Comparison of ENCODE assay signal across 12 cellular contexts in genomic region chr15:66483131-66483566, GRCh38. TPM values are rescaled to one million over a fixed set of nuclear protein-coding genes. Genes with fewer than 3 reads are reported as not detected.
A peak's percentile ranks its signal among the peaks of the same experiment; 100 is the strongest.
DNase-seq lines count a peak whose midpoint lies in the region; ATAC-seq and TF ChIP-seq lines count a peak whose summit lies in the region.
"Had no signal": no experiment of that assay in that cellular context is flagged by ENCODE, and none has a peak within 500 bp of the region (broad histone marks: within the 10 kb centered on the region; RNA-seq: fewer than 3 reads in every experiment).

No MANE protein-coding gene starts in this region.

- intact Hi-C loops in CD14-positive monocyte (cut with micrococcal nuclease) = no loop called here
- intact Hi-C loops in HCT116 (cut with micrococcal nuclease) = no loop called here
- intact Hi-C loops in spleen (cut with DNase I; ENCODE audit: low total_unique reads) = no loop called here

- H4K91ac ChIP-seq in H9 (ENCODE audit: insufficient read length, low read depth, low read length) = no peak overlapping the region

- H2BK12ac ChIP-seq in H9 (ENCODE audit: insufficient read length, low read depth, low read length) = no peak overlapping the region

- no peak overlapping the region for H2BK5ac ChIP-seq in H9 (ENCODE audit: insufficient read length, low read length)

- H2AFZ ChIP-seq in HCT116 (ENCODE audit: low read depth, low read length, poor library complexity, severe bottlenecking) = no peak overlapping the region
- no peak overlapping the region for H2AFZ ChIP-seq in H9 (ENCODE audit: low read length)

- peaks cover 36 to 42% of the 10 kb centered on the region in 2 experiments for H3K4me1 ChIP-seq in HCT116 (ENCODE audit: control insufficient read depth in 1 of 2, insufficient read depth in 2 of 2, low read length in 2 of 2)
- no peaks in the 10 kb centered on the region for H3K4me1 ChIP-seq in spleen
- H3K4me1 ChIP-seq in H9 (ENCODE audit: insufficient read depth, low read length) = no peaks in the 10 kb centered on the region
- H3K4me1 ChIP-seq: adrenal gland had no signal

- TF ChIP-seq RAD21 in HCT116 (IDR thresholded peaks at IDR 0.05; ENCODE audit: low read depth) = no peak

- H3K79me2 ChIP-seq in HCT116 (ENCODE audit: insufficient read depth, low read length) (no peaks in the 10 kb centered on the region; the same call in 1 of the 2 replicates), H9 (ENCODE audit: insufficient read depth, low read length) (no peaks in the 10 kb centered on the region)

- H2BK15ac ChIP-seq in H9 (ENCODE audit: low read depth, low read length) = no peak overlapping the region

- H2BK120ac ChIP-seq in H9 (ENCODE audit: low read depth, low read length, poor library complexity, severe bottlenecking) = no peak overlapping the region

- no TSS peak for BruUV-seq in HCT116 (replicated peaks; lab: Mats Ljungman, UMichigan)

- POLR2A ChIA-PET in HCT116 (lab: Charles Lee) = no interaction called here

- no peaks in the 10 kb centered on the region for H3K79me1 ChIP-seq in H9 (ENCODE audit: insufficient read depth, low read depth, low read length, poor library complexity, severe bottlenecking)

- H3K9ac ChIP-seq in HCT116 (ENCODE audit: low read length) (peak overlapping the region; percentile 0; the same call in 1 of the 2 replicates), H9 (ENCODE audit: extremely low read depth, insufficient read length, low read length) (no peak overlapping the region)

- H3K36me3 Mint-ChIP-seq in CD14-positive monocyte (peaks cover 74 to 82% of the 10 kb centered on the region in 2 donors), H9 (ENCODE audit: insufficient read depth in 1 of 3, low read depth in 3 of 3) (peaks cover 38 to 57% (median 44%) of the 10 kb centered on the region in 3 experiments)

- WGBS in spleen, 5 donors = 58 to 85% (median 66%) methylated on average over 3 of the region's 3 CpGs
- no CpG with 5 or more reads among the region's 3 CpGs for WGBS in H9 (ENCODE audit: extremely low coverage, insufficient read length, low lambda C conversion rate)

- no peak for TF ChIP-seq POLR2A in HCT116 (IDR thresholded peaks at IDR 0.05; ENCODE audit: borderline replicate concordance, extremely low read depth, insufficient read depth, insufficient read length)
- TF ChIP-seq POLR2A in spleen (IDR thresholded peaks at IDR 0.05) = no peak

- RAD21 ChIA-PET in HCT116 (lab: Charles Lee; ENCODE audit: low non-redundant PET in 1 of 2, low total read pairs in 2 of 2, uncharacterized antibody in 2 of 2, unreplicated experiment in 2 of 2) = no interaction called here

- no peak overlapping the region for H3K23ac ChIP-seq in H9 (ENCODE audit: insufficient read length, low read depth, low read length)

- no peak overlapping the region for H4K8ac ChIP-seq in H9 (replicated peaks; ENCODE audit: insufficient read length, low read depth, low read length)

- H3K4me1 Mint-ChIP-seq in CD14-positive monocyte (peaks cover 37% of the 10 kb centered on the region), H9 (peaks cover 4 to 5% of the 10 kb centered on the region in 2 experiments; a peak in 3 of 4 replicates)
- H3K4me1 Mint-ChIP-seq: activated B cell treated with CpG ODN at 0.5 μM for 24 hours had no signal

- H3K4me3 Mint-ChIP-seq in CD14-positive monocyte (no peak overlapping the region), H9 (no peak overlapping the region)
- H3K4me3 Mint-ChIP-seq: activated B cell treated with CpG ODN at 0.5 μM for 24 hours, naive B cell had no signal

- TF ChIP-seq CTCF in CD14-positive monocyte (IDR thresholded peaks at IDR 0.05) (no peak), HCT116 (IDR thresholded peaks at IDR 0.05 in 2 of 3, conservative IDR thresholded peaks at IDR 0.05 in 1 of 3; ENCODE audit: borderline replicate concordance in 1 of 3, insufficient read depth in 1 of 3, low read depth in 2 of 3, low read length in 2 of 3) (no peak), spleen (IDR thresholded peaks at IDR 0.05 in 8 of 11, conservative IDR thresholded peaks at IDR 0.05 in 3 of 11) (no peak), H9 (conservative IDR thresholded peaks at IDR 0.05) (no peak)

- ATAC-seq in HCT116 (peak; percentile 26), HG02981 (IDR thresholded peaks at IDR 0.05; ENCODE audit: unreplicated experiment) (no peak)

- H3K56ac ChIP-seq in H9 (ENCODE audit: insufficient read length, low read depth, low read length) = no peak overlapping the region

- H4K20me1 ChIP-seq in HCT116 (ENCODE audit: insufficient read depth) (no peaks in the 10 kb centered on the region), H9 (ENCODE audit: control insufficient read depth, insufficient read depth, insufficient read length) (no peaks in the 10 kb centered on the region)

- H3K27ac ChIP-seq in HCT116 (ENCODE audit: low read depth, low read length) (peak overlapping the region; percentile 23; the same call in 1 of the 2 replicates), spleen (no peak overlapping the region), H9 (ENCODE audit: insufficient read length, low read depth, low read length) (no peak overlapping the region)
- H3K27ac ChIP-seq: adrenal gland had no signal

- H3K18ac ChIP-seq in H9 (ENCODE audit: insufficient read length, low read depth, low read length) = no peak overlapping the region

- H3K9me3 Mint-ChIP-seq in CD14-positive monocyte (peaks cover 0 to 6% (median 0%) of the 10 kb centered on the region in 7 donors), H9 (no peaks in the 10 kb centered on the region)
- H3K9me3 Mint-ChIP-seq: activated B cell treated with CpG ODN at 0.5 μM for 24 hours, naive B cell had no signal

- H3K9me3 ChIP-seq in HCT116 (ENCODE audit: control insufficient read depth in 1 of 2, insufficient read depth in 1 of 2, low read depth in 1 of 2, low read length in 2 of 2) = no peaks in the 10 kb centered on the region
- H3K9me3 ChIP-seq in spleen = no peaks in the 10 kb centered on the region
- no peaks in the 10 kb centered on the region for H3K9me3 ChIP-seq in H9 (ENCODE audit: control insufficient read depth, low read depth, low read length)
- H3K9me3 ChIP-seq: adrenal gland had no signal

- H3K4me2 ChIP-seq in HCT116 (ENCODE audit: low read length) (peak overlapping the region; percentile 52), H9 (ENCODE audit: insufficient read depth, insufficient read length, low read length) (no peak overlapping the region)

- H3K23me2 ChIP-seq in H9 (ENCODE audit: insufficient read length, low read depth, low read length, poor library complexity, severe bottlenecking) = no peaks in the 10 kb centered on the region

- no peak overlapping the region for H2AK5ac ChIP-seq in H9 (ENCODE audit: insufficient read length, low read length)

- H3K9me2 ChIP-seq in HCT116 (ENCODE audit: insufficient read depth) = no peaks in the 10 kb centered on the region

- CTCF ChIA-PET in HCT116 (lab: Charles Lee) = interaction anchor here (1.4 kb wide), 1 partner anchor 15 kb away, joined by 3 read pairs; the partner anchor contains the start of gene SNAPC5

- peaks cover 0 to 2% (median 0%) of the 10 kb centered on the region in 3 donors for H3K27me3 Mint-ChIP-seq in CD14-positive monocyte (ENCODE audit: low read depth in 3 of 3)
- H3K27me3 Mint-ChIP-seq in H9 (ENCODE audit: low read depth) = no peaks in the 10 kb centered on the region
- H3K27me3 Mint-ChIP-seq: activated B cell treated with CpG ODN at 0.5 μM for 24 hours, naive B cell had no signal

- H3K27ac Mint-ChIP-seq in CD14-positive monocyte = peak overlapping the region in 6 of 7 donors; percentile 2 to 83 (median 62)
- H3K27ac Mint-ChIP-seq in H9 = no peak overlapping the region
- H3K27ac Mint-ChIP-seq: activated B cell treated with CpG ODN at 0.5 μM for 24 hours had no signal

- H3K4me3 ChIP-seq in HCT116 (replicated peaks in 1 of 2; ENCODE audit: low read depth in 1 of 2, low read length in 2 of 2) = no peak overlapping the region
- H3K4me3 ChIP-seq in spleen = no peak overlapping the region
- H3K4me3 ChIP-seq: adrenal gland had no signal

- H2BK20ac ChIP-seq in H9 (ENCODE audit: low read depth, low read length, poor library complexity, severe bottlenecking) = no peak overlapping the region

- H3K27me3 ChIP-seq in HCT116 (ENCODE audit: insufficient read depth, low read length) (no peaks in the 10 kb centered on the region), spleen (replicated peaks in 1 of 7) (no peaks in the 10 kb centered on the region), H9 (ENCODE audit: insufficient read depth, low read length) (no peaks in the 10 kb centered on the region)
- H3K27me3 ChIP-seq: adrenal gland had no signal

- DNase-seq in CD14-positive monocyte (ENCODE audit: low spot score) = no peak
- no peak for DNase-seq in HCT116 (ENCODE audit: low read depth, low spot score)
- peak; percentile 75 for DNase-seq in RPMI7951 (ENCODE audit: low read depth)
- DNase-seq in kidney tubule cell (ENCODE audit: low spot score) = peak; percentile 96
- no peak for DNase-seq in spleen
- DNase-seq in nucleus accumbens (lab: John Stamatoyannopoulos, UW) = no peak
- DNase-seq in H9 = no peak
- DNase-seq: activated B cell treated with CpG ODN at 0.5 μM for 24 hours, adrenal gland, naive B cell, NCI-H2171 had no signal

- H3K14ac ChIP-seq in H9 (ENCODE audit: insufficient read depth, low read length) = no peak overlapping the region

- H3K4ac ChIP-seq in H9 (ENCODE audit: low read depth, low read length) = no peak overlapping the region

- peaks cover 6 to 14% of the 10 kb centered on the region in 2 experiments; a peak in 3 of 4 replicates for H3K36me3 ChIP-seq in HCT116 (ENCODE audit: control insufficient read depth in 1 of 2, insufficient read depth in 2 of 2, low read length in 2 of 2)
- peaks cover 0 to 75% (median 41%) of the 10 kb centered on the region in 6 donors for H3K36me3 ChIP-seq in spleen

- no peak overlapping the region for H3T11ph ChIP-seq in H9 (ENCODE audit: low read length)

- H4K5ac ChIP-seq in H9 (ENCODE audit: insufficient read length, low read depth, low read length) = no peak overlapping the region

RNA-seq across cellular contexts. Expression of gene SNAPC5, which starts 14.4 kb away (rescaled TPM):
- polyA plus RNA-seq in CD14-positive monocyte = 10 to 100 TPM; 30.2 to 32.5 TPM
- total RNA-seq in HCT116 (2021; ENCODE audit: unreplicated experiment) = 28.3 TPM
- 25.5 and 28.1 TPM in 2 replicates for polyA plus RNA-seq in HCT116 (2012)
- total RNA-seq in RPMI7951 (2014; rRNA removed; shearing (Covaris generic)) = 25.4 and 28.4 TPM in 2 replicates
- 10 to 100 TPM; 20.0 to 37.2 (median 25.2) TPM for total RNA-seq in spleen
- polyA plus RNA-seq in spleen = 10 to 100 TPM; 30.6 to 46.8 (median 34.3) TPM
- total RNA-seq in H9 (2021) = 28.9 and 30.7 TPM in 2 replicates

RNA-seq across cellular contexts. Expression of gene RPL4, which starts 21.5 kb away (rescaled TPM):
- 100 to 1,000 TPM; 533 to 536 TPM for polyA plus RNA-seq in CD14-positive monocyte
- total RNA-seq in HCT116 (2021; ENCODE audit: unreplicated experiment) = 3,818 TPM
- polyA plus RNA-seq in HCT116 (2012) = 5,600 and 5,800 TPM in 2 replicates
- 5,469 and 6,147 TPM in 2 replicates for total RNA-seq in RPMI7951 (2014; rRNA removed; shearing (Covaris generic))
- 1,000 to 10,000 TPM; 1,508 to 3,988 (median 2,104) TPM for total RNA-seq in spleen
- polyA plus RNA-seq in spleen = 1,000 to 10,000 TPM; 3,203 to 4,384 (median 4,018) TPM
- total RNA-seq in H9 (2021) = 3,988 and 4,137 TPM in 2 replicates

RNA-seq across cellular contexts. Expression of gene ZWILCH, which starts 22.0 kb away (rescaled TPM):
- polyA plus RNA-seq in CD14-positive monocyte = 1 to 10 TPM; 2.4 to 3.1 TPM
- 25.8 TPM for total RNA-seq in HCT116 (2021; ENCODE audit: unreplicated experiment)
- 8.7 and 9.8 TPM in 2 replicates for polyA plus RNA-seq in HCT116 (2012)
- total RNA-seq in RPMI7951 (2014; rRNA removed; shearing (Covaris generic)) = 73.1 and 87.0 TPM in 2 replicates
- 10 to 100 TPM in 1 of 7 donors, 1 to 10 TPM in 6; 5.6 to 12.8 (median 9.0) TPM for total RNA-seq in spleen
- polyA plus RNA-seq in spleen = 1 to 10 TPM; 3.6 to 5.0 (median 4.2) TPM
- 47.2 and 48.0 TPM in 2 replicates for total RNA-seq in H9 (2021)

Comparison
In these comparisons a context has a peak if more than half of its experiments do, and no peak if none do; other contexts are left out.
1. DNase-seq: peak in RPMI7951 (single experiment) and kidney tubule cell (single experiment); none in CD14-positive monocyte (single experiment), HCT116 (single experiment), spleen (single experiment), nucleus accumbens (0 of 56) and H9 (single experiment).
2. H3K27ac Mint-ChIP-seq: peak in CD14-positive monocyte (6 of 7); none in H9 (0 of 3).